8 cellular contexts compared by ENCODE assay signal in the genomic region with DNA sequence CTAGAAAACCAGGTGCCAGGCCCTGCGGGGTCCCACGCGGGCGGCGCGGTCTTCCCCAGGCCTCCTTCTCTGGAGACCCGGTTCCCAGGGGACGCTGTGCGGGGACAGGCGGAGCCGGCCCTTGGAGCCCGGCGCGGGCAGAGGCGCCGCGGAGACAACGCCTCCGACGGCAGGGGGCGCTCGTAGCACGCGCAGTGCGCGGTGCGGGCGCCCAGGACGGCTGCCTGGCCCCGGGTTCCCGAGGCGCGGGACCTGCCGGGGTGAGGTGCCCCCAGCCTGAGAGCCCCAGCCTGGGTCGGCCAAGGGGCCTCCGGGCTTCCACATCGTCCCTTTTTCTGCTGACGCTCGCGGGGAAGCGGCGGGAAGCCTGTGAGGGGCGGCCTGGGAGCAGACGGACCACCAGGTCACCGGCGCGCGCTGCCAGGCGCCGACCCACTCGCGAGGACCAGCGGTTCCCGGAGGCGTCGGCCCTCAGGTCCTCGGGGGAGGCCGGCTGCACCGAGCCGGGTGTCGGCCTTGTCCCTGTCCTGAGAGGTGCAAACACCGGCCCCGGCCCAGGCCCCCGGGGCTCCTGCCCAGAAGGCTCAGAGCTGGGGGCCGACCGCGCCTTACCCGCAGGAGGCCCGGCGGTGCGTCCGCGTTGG. TPM values are rescaled to one million over a fixed set of nuclear protein-coding genes. Genes with fewer than 3 reads are reported as not detected.
DNase-seq lines count a peak whose midpoint lies in the region; ATAC-seq lines count a peak whose summit lies in the region.

No MANE protein-coding gene starts in this region.

- DNase-seq in COLO668 (lab: John Stamatoyannopoulos, UW; ENCODE audit: unreplicated experiment) (peak; percentile 76), NAMALWA (ENCODE audit: low spot score) (peak; percentile 65), left lobe of liver (ENCODE audit: low spot score) (peak; percentile 72)
- DNase-seq in activated CD4-positive, alpha-beta T cell treated with anti-CD3 and anti-CD28 coated beads for 1 hour = peak; percentile 48
- peak; percentile 38 to 79 for DNase-seq in stimulated activated CD4-positive, alpha-beta T cell treated with anti-CD3 and anti-CD28 coated beads, Interleukin-4, amount 100 ng/mL, for 4 hours

- ATAC-seq in GM21619 (IDR thresholded peaks at IDR 0.05; ENCODE audit: unreplicated experiment) = peak; percentile 71
- ATAC-seq in left lobe of liver = peak; percentile 95
- no peak for ATAC-seq in GM18858 (IDR thresholded peaks at IDR 0.05; ENCODE audit: unreplicated experiment)

- peak overlapping the region; percentile 47 for H3K27ac ChIP-seq in cingulate gyrus (ENCODE audit: low read depth, low read length)

RNA-seq across cellular contexts. Expression of a gene that starts 5.2 kb away (rescaled TPM):
- total RNA-seq in left lobe of liver = 0.38 TPM
